10 cellular contexts compared by ENCODE assay signal in the genomic region with DNA sequence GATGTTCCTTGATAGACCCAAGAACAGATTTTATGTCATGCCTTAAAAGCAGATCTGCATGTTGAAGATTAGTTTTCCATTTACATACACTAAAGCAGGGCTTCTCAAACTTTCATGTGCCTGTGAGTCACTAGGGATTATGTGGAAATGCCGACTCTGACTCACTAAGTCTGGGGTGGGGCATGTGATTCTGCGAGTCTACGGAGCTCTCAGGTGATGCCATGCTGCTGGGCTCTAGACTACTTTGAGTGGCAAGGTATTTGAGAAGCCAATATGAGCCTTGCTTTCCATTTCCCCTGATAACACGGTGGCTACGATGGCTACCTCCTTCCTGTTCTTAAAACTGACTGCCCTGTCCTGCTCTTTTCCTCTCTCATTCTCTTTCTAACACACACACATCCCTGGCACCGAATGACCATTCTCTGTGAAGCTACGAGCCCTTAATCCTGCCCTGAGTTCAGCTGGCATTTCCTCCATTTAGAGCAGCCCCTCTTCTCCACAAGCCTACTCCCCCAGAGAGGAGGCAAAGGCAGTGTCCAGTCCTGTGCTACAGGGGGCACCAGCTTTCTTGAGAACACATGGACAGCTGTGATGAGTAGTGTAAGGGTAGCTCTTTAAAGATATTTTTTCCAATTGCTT. TPM values are rescaled to one million over a fixed set of nuclear protein-coding genes. Genes with fewer than 3 reads are reported as not detected.
DNase-seq lines count a peak whose midpoint lies in the region; ATAC-seq, FAIRE-seq and TF ChIP-seq lines count a peak whose summit lies in the region.
"Had no signal": no experiment of that assay in that cellular context is flagged by ENCODE, and none has a peak within 500 bp of the region (broad histone marks: within the 10 kb centered on the region; RNA-seq: fewer than 3 reads in every experiment).

No MANE protein-coding gene starts in this region.

- peaks cover 0 to 4% of the 10 kb centered on the region in 2 donors for H3K36me3 ChIP-seq in lung (ENCODE audit: control insufficient read depth in 2 of 2, insufficient read depth in 2 of 2, low read length in 2 of 2)

- DNase-seq in AG10803 (ENCODE audit: low read depth) (peak; percentile 78), HTR-8/SVneo (ENCODE audit: insufficient read length, low spot score) (peak; percentile 70), astrocyte of the hippocampus (ENCODE audit: low read depth, low spot score) (peak; percentile 92), lung (ENCODE audit: low spot score) (peak; percentile 53), right cardiac atrium (no peak), NCI-H1092 (lab: John Stamatoyannopoulos, UW) (no peak)
- DNase-seq: activated gamma-delta T cell had no signal

- ATAC-seq in lung (ENCODE audit: insufficient read depth, low FRiP score) (peak; percentile 87), GM21619 (IDR thresholded peaks at IDR 0.05; ENCODE audit: unreplicated experiment) (no peak), right cardiac atrium (no peak), HG03159 (IDR thresholded peaks at IDR 0.05; ENCODE audit: unreplicated experiment) (no peak)

- 73 to 79% methylated on average over 7 of the region's 7 CpGs for WGBS in lung, 2 donors
- 83% methylated on average over 7 of the region's 7 CpGs for WGBS in right cardiac atrium

- H3K27me3 ChIP-seq in lung (ENCODE audit: control insufficient read depth, insufficient read depth) (no peaks in the 10 kb centered on the region), right cardiac atrium (ENCODE audit: control insufficient read depth, insufficient read depth) (no peaks in the 10 kb centered on the region)

- intact Hi-C loops in right cardiac atrium (cut with DNase I), result no loop called here

- FAIRE-seq in HTR-8/SVneo (lab: Jason Lieb, UNC), result no peak
- FAIRE-seq: islet of Langerhans had no signal

- H3K27ac ChIP-seq in lung (ENCODE audit: low read depth in 1 of 2, low read length in 1 of 2), result peak overlapping the region in 1 of 2 donors; percentile 80
- no peak overlapping the region for H3K27ac ChIP-seq in right cardiac atrium (ENCODE audit: low read length)

- H3K9me3 ChIP-seq in lung (ENCODE audit: control insufficient read depth in 2 of 2, insufficient read depth in 1 of 2, low read length in 1 of 2) (no peaks in the 10 kb centered on the region), right cardiac atrium (ENCODE audit: control insufficient read depth, low read length) (no peaks in the 10 kb centered on the region)

- peak; percentile 11; the same call in 1 of the 2 replicates for TF ChIP-seq CTCF in AG10803 (conservative IDR thresholded peaks at IDR 0.05; ENCODE audit: low read length)
- no peak for TF ChIP-seq CTCF in lung (IDR thresholded peaks at IDR 0.05; ENCODE audit: control extremely low read depth, extremely low read depth)

- H3K4me1 ChIP-seq in lung (ENCODE audit: control insufficient read depth in 2 of 2, insufficient read depth in 2 of 2, low read length in 2 of 2) (peaks cover 0 to 2% of the 10 kb centered on the region in 2 donors), right cardiac atrium (ENCODE audit: control insufficient read depth, insufficient read depth, low read length) (peaks cover 2% of the 10 kb centered on the region)

- H3K4me3 ChIP-seq in AG10803 (ENCODE audit: low read length) (peak overlapping the region; percentile 6; the same call in 1 of the 2 replicates), lung (no peak overlapping the region), right cardiac atrium (ENCODE audit: low read length) (no peak overlapping the region)

RNA-seq across cellular contexts. Expression of a gene that starts 39.7 kb away (rescaled TPM):
- total RNA-seq in lung, result 10 to 100 TPM in 1 of 2 donors, 1 to 10 TPM in 1; 7.9 to 17.9 TPM
- polyA plus RNA-seq in lung, result 1 to 10 TPM; 1.3 to 1.6 TPM
- 1 to 10 TPM; 7.2 to 8.2 (median 7.6) TPM for total RNA-seq in right cardiac atrium
- polyA plus RNA-seq in right cardiac atrium, result 1.7 TPM

Comparison
In these comparisons a context has a peak if more than half of its experiments do, and no peak if none do; other contexts are left out.
1. DNase-seq: peak in AG10803 (single experiment), HTR-8/SVneo (single experiment), astrocyte of the hippocampus (single experiment) and lung (single experiment); none in right cardiac atrium (0 of 3) and NCI-H1092 (single experiment).